Comparison of ENCODE assay signal across 17 cellular contexts in the genomic region with DNA sequence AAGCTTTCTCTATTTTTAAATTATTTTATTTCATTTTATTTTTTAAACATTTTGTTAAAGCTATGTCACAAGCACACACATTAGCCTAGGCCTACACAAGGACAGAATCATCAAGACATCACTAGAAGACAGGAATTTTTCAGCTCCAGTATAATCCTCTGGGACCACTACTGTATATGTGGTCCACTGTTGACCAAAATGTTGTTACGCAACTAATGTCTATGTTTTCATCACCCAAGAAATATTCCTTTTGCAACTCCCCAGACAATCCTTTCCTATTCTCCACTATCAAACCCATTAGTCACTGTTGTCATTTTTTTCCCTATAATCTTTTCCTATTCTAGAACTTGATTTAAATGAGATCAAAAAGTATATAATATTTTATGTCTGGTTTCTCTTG.
DNase-seq lines count a peak whose midpoint lies in the region; ATAC-seq and TF ChIP-seq lines count a peak whose summit lies in the region.
"Had no signal": no experiment of that assay in that cellular context is flagged by ENCODE, and none has a peak within 500 bp of the region (broad histone marks: within the 10 kb centered on the region; RNA-seq: fewer than 3 reads in every experiment).

No MANE protein-coding gene starts in this region.

- no peaks in the 10 kb centered on the region for H3K36me3 Mint-ChIP-seq in MCF 10A (ENCODE audit: insufficient read depth, unreplicated experiment)
- H3K36me3 Mint-ChIP-seq: CD8-positive, alpha-beta memory T cell had no signal

- no TSS peak for BruUV-seq in MCF 10A (replicated peaks; lab: Mats Ljungman, UMichigan)

- no peaks in the 10 kb centered on the region for H3K4me1 Mint-ChIP-seq in MCF 10A (ENCODE audit: insufficient read depth, unreplicated experiment)
- H3K4me1 Mint-ChIP-seq: CD8-positive, alpha-beta memory T cell; GM23338 had no signal

- no peak overlapping the region for H3K4me3 Mint-ChIP-seq in MCF 10A (ENCODE audit: unreplicated experiment)
- H3K4me3 Mint-ChIP-seq: CD8-positive, alpha-beta memory T cell; GM23338; H9 had no signal

- no peaks in the 10 kb centered on the region for H3K27me3 ChIP-seq in breast epithelium
- H3K27me3 ChIP-seq in dorsolateral prefrontal cortex, result no peaks in the 10 kb centered on the region
- H3K27me3 ChIP-seq: BLaER1 had no signal

- H3K27me3 Mint-ChIP-seq in MCF 10A (ENCODE audit: insufficient read depth, unreplicated experiment), result no peaks in the 10 kb centered on the region
- H3K27me3 Mint-ChIP-seq: CD8-positive, alpha-beta memory T cell had no signal

- H3K36me3 ChIP-seq in breast epithelium, result no peaks in the 10 kb centered on the region
- H3K36me3 ChIP-seq: BLaER1 had no signal

- H3K27ac ChIP-seq in breast epithelium (no peak overlapping the region), dorsolateral prefrontal cortex (no peak overlapping the region)
- H3K27ac ChIP-seq: BLaER1 had no signal

- no peak for TF ChIP-seq POLR2A in breast epithelium (IDR thresholded peaks at IDR 0.05)

- POLR2A ChIA-PET in MCF 10A (lab: Yijun Ruan, JAX), result no interaction called here

- intact Hi-C loops in MCF 10A (cut with micrococcal nuclease) (no loop called here), breast epithelium (cut with DNase I; ENCODE audit: low total_unique reads) (no loop called here), dorsolateral prefrontal cortex (cut with DNase I) (no loop called here)

- no peaks in the 10 kb centered on the region for H3K9me3 ChIP-seq in breast epithelium
- H3K9me3 ChIP-seq: BLaER1, Caco-2 had no signal

- no peak for ATAC-seq in GM21423 (IDR thresholded peaks at IDR 0.05; ENCODE audit: unreplicated experiment)
- ATAC-seq: GM23338, K562 had no signal

- TF ChIP-seq CTCF in MCF 10A (IDR thresholded peaks at IDR 0.05; ENCODE audit: unreplicated experiment) (no peak), breast epithelium (IDR thresholded peaks at IDR 0.05) (no peak), fibroblast of pulmonary artery (IDR thresholded peaks at IDR 0.05; ENCODE audit: low read length, missing control alignments) (no peak), dorsolateral prefrontal cortex (IDR thresholded peaks at IDR 0.05 in 54 of 56, conservative IDR thresholded peaks at IDR 0.05 in 2 of 56; ENCODE audit: low read depth in 1 of 56, partially characterized antibody in 56 of 56) (no peak)

- no peaks in the 10 kb centered on the region for H3K4me1 ChIP-seq in breast epithelium
- H3K4me1 ChIP-seq: Caco-2 had no signal

- DNase-seq in MCF 10A (ENCODE audit: unreplicated experiment) (peak; percentile 19), breast epithelium (ENCODE audit: low spot score in 2 of 2) (no peak), NCI-H226 (peak; percentile 11), fibroblast of pulmonary artery (ENCODE audit: low read depth) (peak; percentile 43), HT-29 (ENCODE audit: low spot score) (no peak), dorsolateral prefrontal cortex (no peak)
- DNase-seq: 8988T; AML-193; Caco-2; CD8-positive, alpha-beta memory T cell; DND-41; GDM1; H9 had no signal

- no peak overlapping the region for H3K4me3 ChIP-seq in breast epithelium
- no peak overlapping the region for H3K4me3 ChIP-seq in fibroblast of pulmonary artery (replicated peaks; ENCODE audit: low read depth, low read length)
- H3K4me3 ChIP-seq in dorsolateral prefrontal cortex, result no peak overlapping the region
- H3K4me3 ChIP-seq: BLaER1, GM23338, K562 had no signal

- no peaks in the 10 kb centered on the region for H3K9me3 Mint-ChIP-seq in MCF 10A (ENCODE audit: unreplicated experiment)
- H3K9me3 Mint-ChIP-seq: GM23338, H9 had no signal

- CTCF ChIA-PET in MCF 10A (lab: Yijun Ruan, JAX), result no interaction called here

- no peak overlapping the region for H3K27ac Mint-ChIP-seq in MCF 10A (ENCODE audit: low read depth, unreplicated experiment)
- H3K27ac Mint-ChIP-seq: CD8-positive, alpha-beta memory T cell; GM23338; H9 had no signal

Comparison
In these comparisons a context has a peak if more than half of its experiments do, and no peak if none do; other contexts are left out.
1. DNase-seq: peak in MCF 10A (single experiment), NCI-H226 (single experiment) and fibroblast of pulmonary artery (single experiment); none in breast epithelium (0 of 2), HT-29 (single experiment) and dorsolateral prefrontal cortex (0 of 10).